In genomic region chr14:105207460-105207901, GRCh38 we compare ENCODE assay signal across 16 cellular contexts. TPM values are rescaled to one million over a fixed set of nuclear protein-coding genes. Genes with fewer than 3 reads are reported as not detected.
DNase-seq lines count a peak whose midpoint lies in the region; ATAC-seq, FAIRE-seq and TF ChIP-seq lines count a peak whose summit lies in the region.
"Had no signal": no experiment of that assay in that cellular context is flagged by ENCODE, and none has a peak within 500 bp of the region (broad histone marks: within the 10 kb centered on the region; RNA-seq: fewer than 3 reads in every experiment).

No MANE protein-coding gene starts in this region.

- DNase-seq in BE2C (no peak), H7 (peak; percentile 90), WTC11 (ENCODE audit: low spot score) (peak; percentile 39), left kidney (ENCODE audit: low read depth, low spot score) (peak; percentile 27), kidney (no peak), NCI-H1092 treated with DMSO at 0.1 percent for 48 hours (lab: John Stamatoyannopoulos, UW) (no peak)
- DNase-seq: activated CD4-positive, alpha-beta T cell treated with anti-CD3 and anti-CD28 coated beads, Interleukin-2, amount 50 U/mL, for 48 hours; CD4-positive, CD25-positive, alpha-beta regulatory T cell; kidney glomerular epithelial cell; NCI-H2171; ovary; SHP77 treated with DMSO at 0.1 percent for 48 hours; stimulated activated naive CD4-positive, alpha-beta T cell treated with Interleukin-2 at 50 U/mL for 16 hours had no signal

- H3K36me3 ChIP-seq in BE2C (peaks cover 9% of the 10 kb centered on the region), H7 (replicated peaks; ENCODE audit: control insufficient read depth, insufficient read depth, low read length) (no peaks in the 10 kb centered on the region; the same call in 1 of the 2 replicates), kidney (ENCODE audit: control insufficient read depth in 1 of 2, insufficient read depth in 2 of 2, low read length in 2 of 2) (peaks cover 0 to 5% of the 10 kb centered on the region in 2 donors)
- H3K36me3 ChIP-seq: ovary had no signal

- H3K27ac ChIP-seq in kidney (ENCODE audit: low read depth in 2 of 2, low read length in 2 of 2) = no peak overlapping the region
- H3K27ac ChIP-seq: coronary artery, ovary had no signal

- no peaks in the 10 kb centered on the region for H3K27me3 ChIP-seq in BE2C
- H3K27me3 ChIP-seq in H7 (ENCODE audit: control insufficient read depth, insufficient read depth, low read length) = peaks cover 2% of the 10 kb centered on the region; the same call in 1 of the 2 replicates
- H3K27me3 ChIP-seq: ovary had no signal

- H3K9me3 ChIP-seq in BE2C = no peaks in the 10 kb centered on the region
- H3K9me3 ChIP-seq in kidney (ENCODE audit: control insufficient read depth in 1 of 2, low read length in 2 of 2) = no peaks in the 10 kb centered on the region
- H3K9me3 ChIP-seq: ovary had no signal

- intact Hi-C loops in kidney (cut with DNase I) = no loop called here

- H3K27ac Mint-ChIP-seq in WTC11 = no peak overlapping the region
- H3K27ac Mint-ChIP-seq: CD4-positive, CD25-positive, alpha-beta regulatory T cell had no signal

- POLR2A ChIA-PET in WTC11 (lab: Charles Lee) = interaction anchor here (0.8 kb wide), 1 partner anchor 202 kb away, joined by 3 read pairs; no protein-coding TSS in a partner anchor

- no peak for FAIRE-seq in kidney (lab: Jason Lieb, UNC)

- H3K9ac ChIP-seq in kidney (ENCODE audit: low read length in 2 of 2) = no peak overlapping the region

- ATAC-seq in WTC11 (peak; percentile 44), HG02623 (IDR thresholded peaks at IDR 0.05; ENCODE audit: unreplicated experiment) (no peak)

- no peak overlapping the region for H3K4me3 ChIP-seq in BE2C (ENCODE audit: low read depth, low read length)
- no peak overlapping the region for H3K4me3 ChIP-seq in H7 (ENCODE audit: insufficient read depth, low read depth, low read length)
- no peak overlapping the region for H3K4me3 ChIP-seq in kidney (ENCODE audit: low read length in 2 of 2)
- H3K4me3 ChIP-seq: coronary artery, ovary, smooth muscle cell had no signal

- H3K4me3 Mint-ChIP-seq in WTC11 = no peak overlapping the region
- H3K4me3 Mint-ChIP-seq: CD4-positive, CD25-positive, alpha-beta regulatory T cell had no signal

- H3K4me1 ChIP-seq in BE2C = peaks cover 19% of the 10 kb centered on the region
- H3K4me1 ChIP-seq in kidney (ENCODE audit: control insufficient read depth in 1 of 2, insufficient read depth in 1 of 2, low read depth in 1 of 2, low read length in 2 of 2) = peaks cover 6 to 29% of the 10 kb centered on the region in 2 donors

- no peaks in the 10 kb centered on the region for H3K27me3 Mint-ChIP-seq in WTC11 (ENCODE audit: low read depth)
- H3K27me3 Mint-ChIP-seq: CD4-positive, CD25-positive, alpha-beta regulatory T cell had no signal

- H3K9me3 Mint-ChIP-seq in WTC11 = no peaks in the 10 kb centered on the region
- H3K9me3 Mint-ChIP-seq: CD4-positive, CD25-positive, alpha-beta regulatory T cell had no signal

- CTCF ChIA-PET in WTC11 (lab: Charles Lee) = interaction anchor here (0.6 to 1.7 kb wide), 17 partner anchors 12 to 164 kb away, joined by 3 to 15 read pairs (median 4); partner anchors contain the start of genes BTBD6 and PACS2

- no peaks in the 10 kb centered on the region for H3K36me3 Mint-ChIP-seq in WTC11
- H3K36me3 Mint-ChIP-seq: CD4-positive, CD25-positive, alpha-beta regulatory T cell had no signal

- H3K4me1 Mint-ChIP-seq in WTC11 = no peaks in the 10 kb centered on the region

- peak; percentile 5; the same call in 1 of the 2 replicates for TF ChIP-seq CTCF in BE2C (IDR thresholded peaks at IDR 0.05; ENCODE audit: low read depth, low read length)
- no peak for TF ChIP-seq CTCF in WTC11 (IDR thresholded peaks at IDR 0.05)
- no peak for TF ChIP-seq CTCF in kidney (IDR thresholded peaks at IDR 0.05; ENCODE audit: borderline replicate concordance, extremely low read depth, insufficient read depth)

TF ChIP-seq in WTC11, 78 proteins besides CTCF, POLR2A, EP300 and RAD21 (continues in another document):
- TF ChIP-seq CBFB (CRISPR knock-in tag; IDR thresholded peaks at IDR 0.05; ENCODE audit: low read depth) = no peak
- TF ChIP-seq ZMAT4 (CRISPR knock-in tag; IDR thresholded peaks at IDR 0.05) = no peak
- no peak for TF ChIP-seq TCF7 (CRISPR knock-in tag; IDR thresholded peaks at IDR 0.05; ENCODE audit: low read depth)
- TF ChIP-seq ARID4B (CRISPR knock-in tag; IDR thresholded peaks at IDR 0.05; ENCODE audit: borderline replicate concordance) = no peak
- no peak for TF ChIP-seq GTF2I (CRISPR knock-in tag; conservative IDR thresholded peaks at IDR 0.05)
- no peak for TF ChIP-seq CDX4 (CRISPR knock-in tag; IDR thresholded peaks at IDR 0.05; ENCODE audit: borderline replicate concordance)
- no peak for TF ChIP-seq JUN (CRISPR knock-in tag; IDR thresholded peaks at IDR 0.05)
- TF ChIP-seq ETV6 (CRISPR knock-in tag; IDR thresholded peaks at IDR 0.05) = no peak
- TF ChIP-seq ATF2 (CRISPR knock-in tag; IDR thresholded peaks at IDR 0.05; ENCODE audit: borderline replicate concordance, low read depth) = no peak

RNA-seq across cellular contexts. Expression of gene NUDT14, which starts 26.4 kb away (rescaled TPM):
- 7.4 TPM for polyA plus RNA-seq in BE2C (2012; ENCODE audit: insufficient read depth, insufficient read length, low read depth)
- 30.4 and 33.6 TPM in 2 replicates for total RNA-seq in H7 (2014; rRNA removed; shearing (Covaris generic))
- total RNA-seq in WTC11 (2021) (35.4 to 56.2 TPM (median 51.3 TPM) in 3 replicates), kidney (48.6 TPM)
- 59.1 TPM for polyA plus RNA-seq in kidney (ENCODE audit: insufficient read depth, low read depth, low replicate concordance)

RNA-seq across cellular contexts. Expression of gene JAG2, which starts 38.9 kb away (rescaled TPM):
- 15.9 TPM for polyA plus RNA-seq in BE2C (2012; ENCODE audit: insufficient read depth, insufficient read length, low read depth)
- total RNA-seq in H7 (2014; rRNA removed; shearing (Covaris generic)) = 13.0 and 17.9 TPM in 2 replicates
- 10.6 to 12.2 TPM (median 11.8 TPM) in 3 replicates for total RNA-seq in WTC11 (2021)
- total RNA-seq in kidney = 26.1 TPM
- polyA plus RNA-seq in kidney (ENCODE audit: insufficient read depth, low read depth, low replicate concordance) = 6.3 TPM

RNA-seq across cellular contexts. Expression of gene BTBD6, which starts 40.9 kb away (rescaled TPM):
- 67.4 TPM for polyA plus RNA-seq in BE2C (2012; ENCODE audit: insufficient read depth, insufficient read length, low read depth)
- 18.7 and 22.3 TPM in 2 replicates for total RNA-seq in H7 (2014; rRNA removed; shearing (Covaris generic))
- 7.8 to 10.0 TPM (median 8.3 TPM) in 3 replicates for total RNA-seq in WTC11 (2021)
- total RNA-seq in kidney = 38.9 TPM
- 33.3 TPM for polyA plus RNA-seq in kidney (ENCODE audit: insufficient read depth, low read depth, low replicate concordance)

Comparison
In these comparisons a context has a peak if more than half of its experiments do, and no peak if none do; other contexts are left out.
1. DNase-seq: peak in H7 (single experiment), WTC11 (single experiment) and left kidney (single experiment); none in BE2C (single experiment), kidney (single experiment) and NCI-H1092 treated with DMSO at 0.1 percent for 48 hours (single experiment).